ENCODE assay signal across 28 cellular contexts in the genomic region with DNA sequence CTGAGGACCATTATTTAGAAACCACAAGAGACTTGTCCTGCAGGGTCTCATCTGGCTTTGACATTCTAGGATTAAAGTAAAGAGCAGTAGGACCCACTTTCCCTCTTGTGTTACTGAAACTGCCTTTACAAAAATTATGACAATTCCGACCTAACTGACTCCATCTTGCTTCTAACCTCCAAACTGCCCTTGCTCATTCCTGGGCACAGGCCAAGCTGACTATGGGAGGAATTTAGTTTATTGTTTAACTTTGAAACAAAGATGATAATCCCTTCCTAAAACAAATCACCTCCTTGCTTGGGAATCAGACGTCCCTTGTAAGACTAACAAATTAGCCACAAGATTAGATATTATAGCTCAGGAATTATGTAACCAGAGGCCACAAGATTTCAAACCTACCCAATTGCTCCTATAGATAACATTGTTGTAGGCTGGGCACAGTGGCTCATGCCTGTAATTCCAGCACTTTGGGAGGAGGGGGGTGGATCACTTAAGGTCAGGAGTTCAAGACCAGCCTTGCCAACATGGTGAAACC.
"Had no signal": no experiment of that assay in that cellular context is flagged by ENCODE, and none has a peak within 500 bp of the region (broad histone marks: within the 10 kb centered on the region; RNA-seq: fewer than 3 reads in every experiment).

No MANE protein-coding gene starts in this region.

- H3K27me3 Mint-ChIP-seq: activated CD4-positive, alpha-beta memory T cell treated with anti-CD3 and anti-CD28 coated beads for 36 hours; activated naive CD8-positive, alpha-beta T cell treated with anti-CD3 and anti-CD28 coated beads for 36 hours had no signal

- H3K27ac ChIP-seq: adrenal gland, ascending aorta, brain microvascular endothelial cell, neutrophil, prostate gland, sigmoid colon, suprapubic skin, transverse colon, WERI-Rb-1 had no signal

- H3K4me1 ChIP-seq: adrenal gland, ascending aorta, prostate gland had no signal

- H3K36me3 ChIP-seq: adrenal gland, ascending aorta, brain microvascular endothelial cell, neutrophil, prostate gland, sigmoid colon, suprapubic skin, transverse colon, WERI-Rb-1 had no signal

- H3K27me3 ChIP-seq: adrenal gland, ascending aorta, brain microvascular endothelial cell, sigmoid colon, suprapubic skin, transverse colon had no signal

- H3K9me3 ChIP-seq: adrenal gland, ascending aorta, neutrophil, prostate gland, sigmoid colon, suprapubic skin, transverse colon had no signal

- H3K27ac Mint-ChIP-seq: activated CD4-positive, alpha-beta memory T cell treated with anti-CD3 and anti-CD28 coated beads for 36 hours; activated CD4-positive, alpha-beta T cell treated with anti-CD3 and anti-CD28 coated beads, Interleukin-2, amount 10 ng/mL, durations not matched to agents 24 days and 14 days; activated naive CD4-positive, alpha-beta T cell treated with anti-CD3 and anti-CD28 coated beads for 36 hours; activated naive CD8-positive, alpha-beta T cell treated with anti-CD3 and anti-CD28 coated beads for 36 hours; activated T-helper 1 cell treated with anti-CD3 and anti-CD28 coated beads, Interleukin-12 subunit alpha, Interleukin-12 subunit beta, Interleukin-2, Interleukin-4 antibody, amounts not matched to agents 30 ng/mL and 10 ng/mL and 1 ng/mL, durations not matched to agents 14 hours and 24 hours and 36 hours; stimulated activated memory B cell treated with anti-CD40 and anti-IgM and Interleukin-4, amounts not matched to agents 10 μg/mL and 1 μg/mL and 100 μg/mL, for 72 hours; T-helper 1 cell treated with Interleukin-12 subunit alpha and Interleukin-12 subunit beta and Interleukin-4 antibody, amounts not matched to agents 30 μg/mL and 1 μg/mL, for 36 hours had no signal

- H3K9me3 Mint-ChIP-seq: activated CD4-positive, alpha-beta memory T cell treated with anti-CD3 and anti-CD28 coated beads for 36 hours; activated naive CD4-positive, alpha-beta T cell treated with anti-CD3 and anti-CD28 coated beads for 36 hours; activated naive CD8-positive, alpha-beta T cell treated with anti-CD3 and anti-CD28 coated beads for 36 hours; activated T-helper 1 cell treated with anti-CD3 and anti-CD28 coated beads, Interleukin-12 subunit alpha, Interleukin-12 subunit beta, Interleukin-2, Interleukin-4 antibody, amounts not matched to agents 30 ng/mL and 10 ng/mL and 1 ng/mL, durations not matched to agents 14 hours and 24 hours and 36 hours; stimulated activated memory B cell treated with anti-CD40 and anti-IgM and Interleukin-4, amounts not matched to agents 10 μg/mL and 1 μg/mL and 100 μg/mL, for 72 hours had no signal

- H3K36me3 Mint-ChIP-seq: activated CD4-positive, alpha-beta memory T cell treated with anti-CD3 and anti-CD28 coated beads for 36 hours; activated naive CD8-positive, alpha-beta T cell treated with anti-CD3 and anti-CD28 coated beads for 36 hours; stimulated activated memory B cell treated with anti-CD40 and anti-IgM and Interleukin-4, amounts not matched to agents 10 μg/mL and 1 μg/mL and 100 μg/mL, for 72 hours had no signal

- DNase-seq: activated CD4-positive, alpha-beta memory T cell treated with anti-CD3 and anti-CD28 coated beads for 36 hours; activated CD4-positive, alpha-beta T cell treated with anti-CD3 and anti-CD28 coated beads, Interleukin-2, amount 10 ng/mL, durations not matched to agents 24 days and 14 days; activated CD4-positive, CD25-positive, alpha-beta regulatory T cell treated with anti-CD3 and anti-CD28 coated beads, Interleukin-2, amount 50 U/mL, for 72 hours; activated CD8-positive, alpha-beta memory T cell treated with anti-CD3 and anti-CD28 coated beads, Interleukin-2, amount 50 U/mL, for 4 hours; activated naive CD4-positive, alpha-beta T cell treated with anti-CD3 and anti-CD28 coated beads for 36 hours; activated naive CD8-positive, alpha-beta T cell treated with anti-CD3 and anti-CD28 coated beads for 36 hours; activated T-cell treated with anti-CD3 and anti-CD28 coated beads, Interleukin-2, amount 50 U/mL, for 1 hour; adrenal gland; brain microvascular endothelial cell; caudate nucleus; left cardiac atrium; left ventricle myocardium superior; retina; sigmoid colon; stimulated activated CD4-positive, alpha-beta T cell treated with anti-CD3 and anti-CD28 coated beads, Interleukin-1b, Interleukin-23, amount 100 ng/mL, for 48 hours; stimulated activated CD4-positive, alpha-beta T cell treated with anti-CD3 and anti-CD28 coated beads, Interleukin-4, amount 100 ng/mL, for 4 hours; stimulated activated CD8-positive, alpha-beta memory T cell treated with anti-CD3 and anti-CD28 coated beads, Interleukin-4, amount 100 ng/mL, for 48 hours; T-helper 9 cell; transverse colon; WERI-Rb-1 had no signal

- H3K4me3 Mint-ChIP-seq: activated CD4-positive, alpha-beta memory T cell treated with anti-CD3 and anti-CD28 coated beads for 36 hours; activated CD4-positive, alpha-beta T cell treated with anti-CD3 and anti-CD28 coated beads, Interleukin-2, amount 10 ng/mL, durations not matched to agents 24 days and 14 days; activated naive CD4-positive, alpha-beta T cell treated with anti-CD3 and anti-CD28 coated beads for 36 hours; activated naive CD8-positive, alpha-beta T cell treated with anti-CD3 and anti-CD28 coated beads for 36 hours; activated T-helper 1 cell treated with anti-CD3 and anti-CD28 coated beads, Interleukin-12 subunit alpha, Interleukin-12 subunit beta, Interleukin-2, Interleukin-4 antibody, amounts not matched to agents 30 ng/mL and 10 ng/mL and 1 ng/mL, durations not matched to agents 14 hours and 24 hours and 36 hours; stimulated activated memory B cell treated with anti-CD40 and anti-IgM and Interleukin-4, amounts not matched to agents 10 μg/mL and 1 μg/mL and 100 μg/mL, for 72 hours; T-helper 1 cell treated with Interleukin-12 subunit alpha and Interleukin-12 subunit beta and Interleukin-4 antibody, amounts not matched to agents 30 μg/mL and 1 μg/mL, for 36 hours had no signal

- H3K4me3 ChIP-seq: adrenal gland, ascending aorta, prostate gland, sigmoid colon, smooth muscle cell, suprapubic skin, transverse colon had no signal
